Comparison of ENCODE assay signal across 30 cellular contexts in genomic region chr7:37740398-37740797, GRCh38. TPM values are rescaled to one million over a fixed set of nuclear protein-coding genes. Genes with fewer than 3 reads are reported as not detected.
DNase-seq lines count a peak whose midpoint lies in the region; ATAC-seq, FAIRE-seq and TF ChIP-seq lines count a peak whose summit lies in the region.
"Had no signal": no experiment of that assay in that cellular context is flagged by ENCODE, and none has a peak within 500 bp of the region (broad histone marks: within the 10 kb centered on the region; RNA-seq: fewer than 3 reads in every experiment).

No MANE protein-coding gene starts in this region.

- POLR2A ChIA-PET in HepG2 (lab: Yijun Ruan, JAX): no interaction called here
- POLR2A ChIA-PET in A549 (lab: Yijun Ruan, JAX): no interaction called here
- POLR2A ChIA-PET in GM12878 (lab: Charles Lee): no interaction called here

- H3K4me1 ChIP-seq in HepG2 (ENCODE audit: insufficient read depth, low read length) (no peaks in the 10 kb centered on the region), right lobe of liver (no peaks in the 10 kb centered on the region), A549 (no peaks in the 10 kb centered on the region), GM12878 (ENCODE audit: control insufficient read depth, insufficient read depth, low read length) (no peaks in the 10 kb centered on the region), neutrophil (ENCODE audit: control insufficient read depth in 1 of 2, insufficient read depth in 1 of 2, low read depth in 1 of 2, low read length in 1 of 2) (peaks cover 3 to 4% of the 10 kb centered on the region in 2 experiments)
- H3K4me1 ChIP-seq: BE2C, BLaER1 had no signal

- no peak overlapping the region for H2AFZ ChIP-seq in HepG2 (ENCODE audit: low read length)
- H2AFZ ChIP-seq in GM12878 (ENCODE audit: control insufficient read depth, low read depth, low read length): no peak overlapping the region

- H3K4me3 ChIP-seq in HepG2 (replicated peaks in 1 of 3; ENCODE audit: insufficient read depth in 1 of 3, low read depth in 2 of 3, low read length in 3 of 3): no peak overlapping the region
- H3K4me3 ChIP-seq in right lobe of liver: no peak overlapping the region
- H3K4me3 ChIP-seq in A549: no peak overlapping the region
- H3K4me3 ChIP-seq in GM12878: no peak overlapping the region
- H3K4me3 ChIP-seq in neutrophil (ENCODE audit: low read depth in 1 of 2, low read length in 1 of 2): no peak overlapping the region
- H3K4me3 ChIP-seq: BLaER1 had no signal

- TF ChIP-seq POLR2A in HepG2 (IDR thresholded peaks at IDR 0.05; ENCODE audit: insufficient read depth in 1 of 2, low read depth in 2 of 2, low read length in 2 of 2) (no peak), right lobe of liver (IDR thresholded peaks at IDR 0.05) (no peak), A549 (IDR thresholded peaks at IDR 0.05; ENCODE audit: low read length) (no peak), GM12878 (IDR thresholded peaks at IDR 0.05; ENCODE audit: low read depth, low read length) (no peak)

- SMC1A ChIA-PET in GM12878 (lab: Charles Lee; ENCODE audit: uncharacterized antibody, unreplicated experiment): interaction anchor here (1.0 to 2.2 kb wide), 4 partner anchors 8 to 94 kb away, joined by 3 to 7 read pairs (median 4); no protein-coding TSS in a partner anchor

- H3K9ac ChIP-seq in HepG2 (ENCODE audit: insufficient read depth, low read depth, low read length): no peak overlapping the region
- no peak overlapping the region for H3K9ac ChIP-seq in GM12878 (ENCODE audit: control insufficient read depth, insufficient read depth, low read length)
- H3K9ac ChIP-seq: BLaER1 had no signal

- H3K27ac ChIP-seq in HepG2 (ENCODE audit: extremely low read length, insufficient read depth, low read length): no peak overlapping the region
- H3K27ac ChIP-seq in right lobe of liver: no peak overlapping the region
- H3K27ac ChIP-seq in A549: no peak overlapping the region
- H3K27ac ChIP-seq in GM12878 (ENCODE audit: control insufficient read depth, insufficient read depth): no peak overlapping the region
- peak overlapping the region; percentile 9 for H3K27ac ChIP-seq in neutrophil
- H3K27ac ChIP-seq: 22Rv1, BLaER1 had no signal

- RAD21 ChIA-PET in GM12878 (lab: Charles Lee; ENCODE audit: unreplicated experiment): interaction anchor here (1.7 kb wide), 1 partner anchor 92 kb away, joined by 4 read pairs; no protein-coding TSS in a partner anchor

- whole genome bisulfite sequencing in HepG2 (ENCODE audit: low lambda C conversion rate): 45% methylated on average over 6 of the region's 7 CpGs
- WGBS in right lobe of liver (ENCODE audit: insufficient coverage, low coverage, low lambda C conversion rate, missing lambda C conversion rate): 96% methylated on average over 4 of the region's 7 CpGs
- 75% methylated on average over 7 of the region's 7 CpGs for WGBS in A549 (ENCODE audit: missing lambda C conversion rate)
- 85% methylated on average over 7 of the region's 7 CpGs for WGBS in GM12878 (ENCODE audit: insufficient coverage, insufficient replicate concordance, low lambda C conversion rate, missing lambda C conversion rate)

- in situ Hi-C loops in HepG2 (cut with HindIII; ENCODE audit: extremely low pct_ligation_motif_present, low pct_unique_long_range_greater_than_20kb): no loop called here
- in situ Hi-C loops in GM12878 (cut with MboI): no loop called here

- TF ChIP-seq EP300 in HepG2 (IDR thresholded peaks at IDR 0.05; ENCODE audit: low read depth in 2 of 2, low read length in 2 of 2) (no peak), HepG2 (CRISPR knock-in tag; IDR thresholded peaks at IDR 0.05; ENCODE audit: borderline replicate concordance) (no peak), A549 (IDR thresholded peaks at IDR 0.05) (no peak), GM12878 (IDR thresholded peaks at IDR 0.05; ENCODE audit: borderline replicate concordance in 1 of 2, control insufficient read depth in 1 of 2, low read depth in 2 of 2, low read length in 2 of 2) (no peak)

- CTCF ChIA-PET in HepG2 (lab: Yijun Ruan, JAX; ENCODE audit: low intra/inter-chr PET ratio, low total read pairs): no interaction called here
- CTCF ChIA-PET in A549 (lab: Yijun Ruan, JAX): no interaction called here
- CTCF ChIA-PET in GM12878 (lab: Yijun Ruan, JAX): interaction anchor here (2.0 kb wide), 1 partner anchor 8 kb away, joined by 10 read pairs; no protein-coding TSS in a partner anchor

- TF ChIP-seq RAD21 in HepG2 (CRISPR knock-in tag; IDR thresholded peaks at IDR 0.05) (no peak), A549 (conservative IDR thresholded peaks at IDR 0.05 in 1 of 2, IDR thresholded peaks at IDR 0.05 in 1 of 2) (no peak), GM12878 (IDR thresholded peaks at IDR 0.05; ENCODE audit: insufficient read depth, low read depth, low read length) (no peak)

- DNase-seq in HepG2 (ENCODE audit: low spot score) (no peak), right lobe of liver (no peak), A549 (ENCODE audit: low read depth in 1 of 2, low spot score in 1 of 2) (no peak), GM12878 (ENCODE audit: low read depth, low spot score) (no peak), NCI-H2029 (lab: John Stamatoyannopoulos, UW) (no peak), dedifferentiated amniotic fluid mesenchymal stem cell (ENCODE audit: extremely low spot score) (no peak)
- DNase-seq: ACHN; BE2C; C1 segment of cervical spinal cord; CD4-positive, alpha-beta memory T cell; CD4-positive, CD25-positive, alpha-beta regulatory T cell; CD8-positive, alpha-beta memory T cell; COR-L47; DMS 273 treated with DMSO at 0.1 percent for 48 hours; DMS153; DMS53; DMS79; DND-41; EL; GDM1 had no signal

- intact Hi-C loops in HepG2 (cut with micrococcal nuclease; ENCODE audit: unreplicated experiment): no loop called here
- intact Hi-C loops in right lobe of liver (cut with DNase I): no loop called here
- intact Hi-C loops in GM12878 (cut with micrococcal nuclease; ENCODE audit: unreplicated experiment): no loop called here

- ATAC-seq in HepG2 (no peak), right lobe of liver (no peak), A549 (no peak), GM12878 (no peak)

- H3K27me3 ChIP-seq in HepG2 (ENCODE audit: control insufficient read depth in 1 of 2, insufficient read depth in 2 of 2, low read length in 2 of 2) (no peaks in the 10 kb centered on the region; a peak in 1 of 5 replicates), right lobe of liver (no peaks in the 10 kb centered on the region), GM12878 (replicated peaks in 1 of 2; ENCODE audit: control insufficient read depth in 2 of 2, insufficient read depth in 2 of 2, low read length in 1 of 2) (no peaks in the 10 kb centered on the region), neutrophil (no peaks in the 10 kb centered on the region)
- H3K27me3 ChIP-seq: BE2C, BLaER1 had no signal

- H3K4me2 ChIP-seq in HepG2 (ENCODE audit: low read depth, low read length) (no peak overlapping the region), A549 (no peak overlapping the region), GM12878 (ENCODE audit: control insufficient read depth, insufficient read depth) (no peak overlapping the region)
- H3K4me2 ChIP-seq: BLaER1 had no signal

- no peaks in the 10 kb centered on the region for H3K36me3 ChIP-seq in HepG2 (replicated peaks in 1 of 2; ENCODE audit: control insufficient read depth in 1 of 2, insufficient read depth in 2 of 2, low read length in 2 of 2)
- H3K36me3 ChIP-seq in right lobe of liver: no peaks in the 10 kb centered on the region
- no peaks in the 10 kb centered on the region for H3K36me3 ChIP-seq in GM12878 (ENCODE audit: control insufficient read depth in 2 of 2, insufficient read depth in 2 of 2, low read length in 1 of 2)
- H3K36me3 ChIP-seq in neutrophil: peaks cover 22% of the 10 kb centered on the region
- H3K36me3 ChIP-seq: BE2C, BLaER1 had no signal

- H4K20me1 ChIP-seq in HepG2 (ENCODE audit: insufficient read depth, low read length) (no peaks in the 10 kb centered on the region), GM12878 (ENCODE audit: control insufficient read depth, insufficient read depth) (no peaks in the 10 kb centered on the region)
- H4K20me1 ChIP-seq: BLaER1 had no signal

- no peaks in the 10 kb centered on the region for H3K79me2 ChIP-seq in HepG2 (ENCODE audit: insufficient read depth, low read length)
- no peaks in the 10 kb centered on the region for H3K79me2 ChIP-seq in GM12878 (ENCODE audit: control insufficient read depth, insufficient read depth, low read length)

- BruUV-seq in HepG2 (replicated peaks; lab: Mats Ljungman, UMichigan): no TSS peak
- no TSS peak for BruUV-seq in GM12878 (replicated peaks; lab: Mats Ljungman, UMichigan)

- FAIRE-seq in HepG2 (lab: Jason Lieb, UNC) (no peak), A549 (lab: Jason Lieb, UNC) (no peak), GM12878 (lab: Jason Lieb, UNC) (peak; percentile 59)
- FAIRE-seq: GM12891, GM19239 had no signal

- TF ChIP-seq CTCF in HepG2 (CRISPR knock-in tag; IDR thresholded peaks at IDR 0.05) (no peak), right lobe of liver (IDR thresholded peaks at IDR 0.05) (no peak), A549 (IDR thresholded peaks at IDR 0.05) (no peak), GM12878 (IDR thresholded peaks at IDR 0.05 in 2 of 3, conservative IDR thresholded peaks at IDR 0.05 in 1 of 3; ENCODE audit: control insufficient read depth in 2 of 3, extremely low read depth in 1 of 3, insufficient read depth in 1 of 3, low read depth in 3 of 3, low read length in 3 of 3) (no peak), neutrophil (IDR thresholded peaks at IDR 0.05) (no peak)

- no peaks in the 10 kb centered on the region for H3K9me3 ChIP-seq in HepG2 (ENCODE audit: low read length)
- H3K9me3 ChIP-seq in right lobe of liver: no peaks in the 10 kb centered on the region
- no peaks in the 10 kb centered on the region for H3K9me3 ChIP-seq in A549
- H3K9me3 ChIP-seq in GM12878 (replicated peaks; ENCODE audit: control insufficient read depth, insufficient read depth, low read length): no peaks in the 10 kb centered on the region
- no peaks in the 10 kb centered on the region for H3K9me3 ChIP-seq in neutrophil
- H3K9me3 ChIP-seq: BE2C, BLaER1 had no signal

RNA-seq across cellular contexts. Expression of gene GPR141, which starts 56.8 kb away (rescaled TPM):
- total RNA-seq in HepG2 (2016; rRNA removed; fragmentation: Illumina TruSeq; extraction: Trizol) (not detected in 2 replicates), right lobe of liver (under 1 TPM in 2 of 6 experiments, not detected in 4; 0.51 to 0.60 TPM), GM12878 (2014; rRNA removed) (1.2 TPM in 2 replicates), GM12878 (2014; rRNA removed; fragmentation: Illumina TruSeq; extraction: Trizol) (1.3 TPM in 2 replicates), GM12878 (2021) (1.1 and 1.2 TPM in 2 replicates)
- not detected in 2 replicates for total RNA-seq in HepG2 (2016; cell fraction: cytosol; rRNA removed; fragmentation: Illumina TruSeq; extraction: Trizol; ENCODE audit: low read depth)
- total RNA-seq in HepG2 (2016; cell fraction: insoluble cytoplasmic fraction; rRNA removed; fragmentation: Illumina TruSeq; extraction: Trizol): not detected in 2 replicates
- not detected in 2 replicates for total RNA-seq in HepG2 (2016; cell fraction: membrane; rRNA removed; fragmentation: Illumina TruSeq; extraction: Trizol)
- total RNA-seq in HepG2 (2016; cell fraction: nucleus; rRNA removed; fragmentation: Illumina TruSeq; extraction: Trizol): not detected in 2 replicates
- polyA plus RNA-seq in HepG2 (2011; rRNA removed) (not detected in 2 replicates), A549 (2011; rRNA removed) (0.49 and 0.61 TPM in 2 replicates), A549 (2017; fragmentation: RNase III; extraction: RNeasy Plus Mini Kit Qiagen cat#74134 plus additional on column Dnase treatment) (0.11 to 0.12 TPM in 2 of 3 replicates, not detected in the other), GM12878 (2011; rRNA removed) (3.9 and 4.3 TPM in 2 replicates), GM12878 (2014; fragmentation: Illumina TruSeq; extraction: Trizol) (0.76 and 1.6 TPM in 2 replicates), GM12878 (2014; fragmentation: Nextera tagmentation; extraction: Ambion mirVana) (1 to 10 TPM in 1 of 2 experiments, under 1 TPM in 1; 0.97 to 1.2 TPM), GM12878 (2014; rRNA removed) (0.96 and 2.5 TPM in 2 replicates), GM12878 (2016; fragmentation: Nextera tagmentation; extraction: Ambion mirVana) (under 1 TPM; 0.56 to 0.69 TPM)
- not detected in 2 replicates for polyA plus RNA-seq in HepG2 (2011; cell fraction: cytosol; rRNA removed)
- not detected in 2 replicates for polyA plus RNA-seq in HepG2 (2011; cell fraction: nucleus; rRNA removed)
- polyA plus RNA-seq in HepG2 (2012): not detected in 2 replicates
- not detected in 2 replicates for polyA plus RNA-seq in HepG2 (2016; cell fraction: cytosol; fragmentation: Illumina TruSeq; extraction: Trizol; ENCODE audit: low read depth)
- polyA plus RNA-seq in HepG2 (2016; cell fraction: insoluble cytoplasmic fraction; fragmentation: Illumina TruSeq; extraction: Trizol; ENCODE audit: low read depth): not detected in 2 replicates
- polyA plus RNA-seq in HepG2 (2016; cell fraction: membrane; fragmentation: Illumina TruSeq; extraction: Trizol; ENCODE audit: low read depth): not detected in 2 replicates
- polyA plus RNA-seq in HepG2 (2016; cell fraction: nucleus; fragmentation: Illumina TruSeq; extraction: Trizol; ENCODE audit: insufficient read depth, low read depth): not detected in 2 replicates
- not detected in 2 replicates for polyA minus RNA-seq in HepG2 (2011; rRNA and poly(A)+ RNA removed; ENCODE audit: low replicate concordance)
- polyA minus RNA-seq in HepG2 (2011; cell fraction: cytosol; rRNA and poly(A)+ RNA removed): not detected in 2 replicates
- not detected in 2 replicates for polyA minus RNA-seq in HepG2 (2011; cell fraction: nucleus; rRNA and poly(A)+ RNA removed)
- polyA plus RNA-seq in A549 (2012; cell fraction: cytosol; rRNA removed): 0.12 TPM in 1 of 2 replicates, not detected in the other
- polyA plus RNA-seq in A549 (2012; cell fraction: nucleus; rRNA removed): not detected in 2 replicates
- 0.62 TPM in 1 of 2 replicates, not detected in the other for polyA minus RNA-seq in A549 (2011; rRNA and poly(A)+ RNA removed)
- 8.7 and 11.2 TPM in 2 replicates for total RNA-seq in GM12878 (2013; cell fraction: nucleolus; rRNA removed)
- polyA plus RNA-seq in GM12878 (2011; ENCODE audit: low read depth): not detected
- 2.5 and 3.3 TPM in 2 replicates for polyA plus RNA-seq in GM12878 (2011; cell fraction: cytosol; rRNA removed)
- polyA plus RNA-seq in GM12878 (2011; cell fraction: nucleus; rRNA removed): 1.8 and 3.0 TPM in 2 replicates
- 0.34 and 0.70 TPM in 2 replicates for polyA plus RNA-seq in GM12878 (2012)
- polyA minus RNA-seq in GM12878 (2011; rRNA and poly(A)+ RNA removed): 5.4 and 8.8 TPM in 2 replicates
- polyA minus RNA-seq in GM12878 (2011; cell fraction: cytosol; rRNA and poly(A)+ RNA removed): 1.1 and 2.8 TPM in 2 replicates
- polyA minus RNA-seq in GM12878 (2011; cell fraction: nucleus; rRNA and poly(A)+ RNA removed): 4.1 and 7.4 TPM in 2 replicates
- total RNA-seq: A172; A673; CD4-positive, alpha-beta memory T cell; CD4-positive, CD25-positive, alpha-beta regulatory T cell; CD8-positive, alpha-beta memory T cell; Daoy; G401 had no signal
- polyA plus RNA-seq: AG04450; CD4-positive, alpha-beta memory T cell; CD4-positive, CD25-positive, alpha-beta regulatory T cell had no signal
